ENCODE assay signal across 9 cellular contexts in the genomic region with DNA sequence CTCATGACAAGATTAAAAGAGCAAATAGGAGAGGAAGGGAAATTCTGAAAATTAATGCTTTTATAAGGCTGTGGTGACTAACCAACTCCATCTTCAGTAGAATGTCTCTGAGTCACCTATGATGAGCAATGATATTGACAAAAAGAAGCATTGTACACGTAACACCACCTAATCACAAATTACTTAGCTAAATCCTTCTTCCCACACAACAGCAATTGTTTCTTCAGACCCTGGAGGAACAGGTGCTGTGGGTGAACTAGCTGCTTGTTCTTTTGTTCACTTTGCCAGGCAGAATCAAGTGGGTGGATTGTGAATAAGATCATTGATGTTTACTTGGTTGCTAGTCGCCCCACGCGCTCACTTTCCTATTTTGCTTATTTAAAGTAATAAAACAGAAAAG.
DNase-seq lines count a peak whose midpoint lies in the region; ATAC-seq lines count a peak whose summit lies in the region.
"Had no signal": no experiment of that assay in that cellular context is flagged by ENCODE, and none has a peak within 500 bp of the region (broad histone marks: within the 10 kb centered on the region; RNA-seq: fewer than 3 reads in every experiment).

No MANE protein-coding gene starts in this region.

- ATAC-seq in activated CD4-positive, CD25-positive, alpha-beta regulatory T cell treated with anti-CD3 and anti-CD28 coated beads, Interleukin-2, amount 50 U/mL, for 24 hours, result peak; percentile 82 to 89
- peak; percentile 81 to 82 for ATAC-seq in activated T-cell treated with anti-CD3 and anti-CD28 coated beads, Interleukin-2, amount 50 U/mL, for 72 hours (replicated peaks in 1 of 2)
- ATAC-seq in stimulated activated naive CD8-positive, alpha-beta T cell treated with anti-CD3 and anti-CD28 coated beads, Interleukin-15, amount 100 ng/mL, for 72 hours, result peak; percentile 66
- ATAC-seq in HG02642 (IDR thresholded peaks at IDR 0.05; ENCODE audit: poor library complexity, unreplicated experiment), result no peak
- no peak for ATAC-seq in HG02678 (IDR thresholded peaks at IDR 0.05; ENCODE audit: unreplicated experiment)

- peak overlapping the region; percentile 82 for H3K27ac Mint-ChIP-seq in activated T-cell treated with anti-CD3 and anti-CD28 coated beads, Interleukin-2, amount 50 U/mL, for 72 hours
- no peak overlapping the region for H3K27ac Mint-ChIP-seq in stimulated activated naive CD8-positive, alpha-beta T cell treated with anti-CD3 and anti-CD28 coated beads, Interleukin-15, amount 100 ng/mL, for 72 hours

- peaks cover 4 to 5% of the 10 kb centered on the region in 2 donors for H3K9me3 Mint-ChIP-seq in activated T-cell treated with anti-CD3 and anti-CD28 coated beads, Interleukin-2, amount 50 U/mL, for 72 hours
- H3K9me3 Mint-ChIP-seq in stimulated activated naive CD8-positive, alpha-beta T cell treated with anti-CD3 and anti-CD28 coated beads, Interleukin-15, amount 100 ng/mL, for 72 hours, result peaks cover 4 to 7% of the 10 kb centered on the region in 2 donors

- H3K36me3 Mint-ChIP-seq in activated T-cell treated with anti-CD3 and anti-CD28 coated beads, Interleukin-2, amount 50 U/mL, for 72 hours (ENCODE audit: insufficient read depth in 2 of 2), result peaks cover 4% of the 10 kb centered on the region in 2 donors

- no peak for DNase-seq in activated CD4-positive, CD25-positive, alpha-beta regulatory T cell (lab: John Stamatoyannopoulos, UW)
- DNase-seq in activated T-cell treated with anti-CD3 and anti-CD28 coated beads, Interleukin-2, amount 50 U/mL, for 72 hours, result peak in 1 of 2 donors; percentile 9
- peak; percentile 94 for DNase-seq in iris pigment epithelial cell (ENCODE audit: low read depth)
- DNase-seq in stimulated activated naive CD8-positive, alpha-beta T cell treated with anti-CD3 and anti-CD28 coated beads, Interleukin-15, amount 100 ng/mL, for 72 hours, result no peak
- DNase-seq in NCI-H2081 treated with DMSO at 0.1 percent for 48 hours (lab: John Stamatoyannopoulos, UW), result no peak
- DNase-seq: effector CD4-positive, alpha-beta T cell had no signal

- peaks cover 5% of the 10 kb centered on the region for H3K27me3 Mint-ChIP-seq in activated T-cell treated with anti-CD3 and anti-CD28 coated beads, Interleukin-2, amount 50 U/mL, for 72 hours (ENCODE audit: low read depth)
- H3K27me3 Mint-ChIP-seq in stimulated activated naive CD8-positive, alpha-beta T cell treated with anti-CD3 and anti-CD28 coated beads, Interleukin-15, amount 100 ng/mL, for 72 hours, result no peaks in the 10 kb centered on the region

- peak overlapping the region; percentile 37 to 68 for H3K4me3 Mint-ChIP-seq in activated T-cell treated with anti-CD3 and anti-CD28 coated beads, Interleukin-2, amount 50 U/mL, for 72 hours
- H3K4me3 Mint-ChIP-seq in stimulated activated naive CD8-positive, alpha-beta T cell treated with anti-CD3 and anti-CD28 coated beads, Interleukin-15, amount 100 ng/mL, for 72 hours, result no peak overlapping the region

- no peaks in the 10 kb centered on the region for H3K4me1 Mint-ChIP-seq in activated T-cell treated with anti-CD3 and anti-CD28 coated beads, Interleukin-2, amount 50 U/mL, for 72 hours (ENCODE audit: low read depth)
- H3K4me1 Mint-ChIP-seq in stimulated activated naive CD8-positive, alpha-beta T cell treated with anti-CD3 and anti-CD28 coated beads, Interleukin-15, amount 100 ng/mL, for 72 hours, result peaks cover 20% of the 10 kb centered on the region

Comparison
In these comparisons a context has a peak if more than half of its experiments do, and no peak if none do; other contexts are left out.
1. ATAC-seq: peak in activated CD4-positive, CD25-positive, alpha-beta regulatory T cell treated with anti-CD3 and anti-CD28 coated beads, Interleukin-2, amount 50 U/mL, for 24 hours (2 of 2), activated T-cell treated with anti-CD3 and anti-CD28 coated beads, Interleukin-2, amount 50 U/mL, for 72 hours (2 of 2) and stimulated activated naive CD8-positive, alpha-beta T cell treated with anti-CD3 and anti-CD28 coated beads, Interleukin-15, amount 100 ng/mL, for 72 hours (single experiment); none in HG02642 (single experiment) and HG02678 (single experiment).
2. H3K4me3 Mint-ChIP-seq: peak in activated T-cell treated with anti-CD3 and anti-CD28 coated beads, Interleukin-2, amount 50 U/mL, for 72 hours (2 of 2); none in stimulated activated naive CD8-positive, alpha-beta T cell treated with anti-CD3 and anti-CD28 coated beads, Interleukin-15, amount 100 ng/mL, for 72 hours (0 of 2).